In genomic region chr14:100435459-100435858, GRCh38 we compare ENCODE assay signal across 2 cellular contexts.
A peak's percentile ranks its signal among the peaks of the same experiment; 100 is the strongest.
TF ChIP-seq lines count a peak whose summit lies in the region.

No MANE protein-coding gene starts in this region.

TF ChIP-seq in IMR-90, 13 proteins besides CTCF, POLR2A, EP300 and RAD21:
- TF ChIP-seq MAFK (IDR thresholded peaks at IDR 0.05; ENCODE audit: low read depth, low read length) (no peak), MXI1 (IDR thresholded peaks at IDR 0.05; ENCODE audit: borderline replicate concordance, low read depth, low read length) (no peak), NFE2L2 (IDR thresholded peaks at IDR 0.05; ENCODE audit: low read depth, low read length) (no peak), RCOR1 (IDR thresholded peaks at IDR 0.05; ENCODE audit: insufficient replicate concordance, low read length) (no peak)

TF ChIP-seq in GM12878, 131 proteins besides CTCF, POLR2A, EP300 and RAD21:
- TF ChIP-seq, protein P1, sequence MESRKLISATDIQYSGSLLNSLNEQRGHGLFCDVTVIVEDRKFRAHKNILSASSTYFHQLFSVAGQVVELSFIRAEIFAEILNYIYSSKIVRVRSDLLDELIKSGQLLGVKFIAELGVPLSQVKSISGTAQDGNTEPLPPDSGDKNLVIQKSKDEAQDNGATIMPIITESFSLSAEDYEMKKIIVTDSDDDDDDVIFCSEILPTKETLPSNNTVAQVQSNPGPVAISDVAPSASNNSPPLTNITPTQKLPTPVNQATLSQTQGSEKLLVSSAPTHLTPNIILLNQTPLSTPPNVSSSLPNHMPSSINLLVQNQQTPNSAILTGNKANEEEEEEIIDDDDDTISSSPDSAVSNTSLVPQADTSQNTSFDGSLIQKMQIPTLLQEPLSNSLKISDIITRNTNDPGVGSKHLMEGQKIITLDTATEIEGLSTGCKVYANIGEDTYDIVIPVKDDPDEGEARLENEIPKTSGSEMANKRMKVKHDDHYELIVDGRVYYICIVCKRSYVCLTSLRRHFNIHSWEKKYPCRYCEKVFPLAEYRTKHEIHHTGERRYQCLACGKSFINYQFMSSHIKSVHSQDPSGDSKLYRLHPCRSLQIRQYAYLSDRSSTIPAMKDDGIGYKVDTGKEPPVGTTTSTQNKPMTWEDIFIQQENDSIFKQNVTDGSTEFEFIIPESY (IDR thresholded peaks at IDR 0.05): no peak
- peak; percentile 77 for TF ChIP-seq ZNF24 (IDR thresholded peaks at IDR 0.05)
